16 cellular contexts compared by ENCODE assay signal in the genomic region with DNA sequence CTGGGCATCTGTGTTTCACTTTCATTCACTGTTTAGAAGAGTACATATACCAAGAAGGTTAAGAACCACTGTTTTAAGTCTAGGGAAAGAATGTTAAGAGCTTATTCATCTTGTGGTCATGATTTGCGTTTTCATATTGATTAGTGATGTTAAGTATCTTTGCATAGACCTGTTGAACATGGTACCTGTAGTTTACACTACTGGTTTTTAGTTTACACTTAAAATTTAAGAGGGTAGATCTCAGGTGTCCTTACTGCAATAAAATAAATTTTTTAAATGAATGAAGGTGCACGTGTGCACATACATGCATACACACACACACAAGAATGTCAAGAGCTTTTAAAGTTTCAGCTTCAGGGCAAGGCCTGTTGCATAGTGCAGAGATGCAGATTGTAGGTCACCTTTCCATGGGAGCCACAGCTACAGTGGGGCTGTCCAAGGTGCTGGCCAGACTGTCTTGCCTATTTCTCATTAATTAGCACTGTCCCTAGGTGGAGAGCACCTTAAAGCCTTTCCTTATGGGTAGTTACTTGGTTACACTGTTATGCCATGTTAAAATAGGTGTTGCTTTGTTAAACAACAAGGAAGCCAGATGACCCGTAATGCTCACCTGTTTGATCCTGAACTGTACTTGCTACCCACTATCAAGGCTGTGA.
DNase-seq lines count a peak whose midpoint lies in the region; ATAC-seq, FAIRE-seq and TF ChIP-seq lines count a peak whose summit lies in the region.
"Had no signal": no experiment of that assay in that cellular context is flagged by ENCODE, and none has a peak within 500 bp of the region (broad histone marks: within the 10 kb centered on the region; RNA-seq: fewer than 3 reads in every experiment).

No MANE protein-coding gene starts in this region.

- no peak for FAIRE-seq in small intestine (lab: Jason Lieb, UNC)

- H3K4me1 ChIP-seq in small intestine (ENCODE audit: control insufficient read depth in 2 of 2, insufficient read depth in 1 of 2, low read depth in 1 of 2, low read length in 1 of 2) = no peaks in the 10 kb centered on the region
- H3K4me1 ChIP-seq: parathyroid adenoma, tibial artery had no signal

- CTCF ChIA-PET in CD4-positive, alpha-beta T cell (lab: Charles Lee) = no interaction called here

- H3K4me3 ChIP-seq in epithelial cell of proximal tubule (ENCODE audit: low read depth, low read length) (no peak overlapping the region), small intestine (ENCODE audit: low read depth in 1 of 2, low read length in 2 of 2) (no peak overlapping the region)
- H3K4me3 ChIP-seq: mucosa of descending colon, tibial artery had no signal

- no peaks in the 10 kb centered on the region for H3K36me3 ChIP-seq in small intestine (ENCODE audit: control insufficient read depth in 2 of 2, insufficient read depth in 2 of 2, low read length in 2 of 2)
- H3K36me3 ChIP-seq: tibial artery had no signal

- intact Hi-C loops in CD4-positive, alpha-beta T cell (cut with DNase I, micrococcal nuclease) = no loop called here

- DNase-seq in SIG-M5 treated with dmso at 0.1 percent for 504 hours (lab: John Stamatoyannopoulos, UW; ENCODE audit: unreplicated experiment) = peak; percentile 0
- no peak for DNase-seq in SIG-M5 (lab: John Stamatoyannopoulos, UW)
- peak; percentile 14 for DNase-seq in RPMI8226
- peak; percentile 3 for DNase-seq in epithelial cell of proximal tubule (ENCODE audit: low read depth)
- peak; percentile 68 for DNase-seq in renal cortical epithelial cell (ENCODE audit: low read depth)
- no peak for DNase-seq in small intestine
- DNase-seq in NCI-H187 (lab: John Stamatoyannopoulos, UW) = no peak
- no peak for DNase-seq in CD4-positive, alpha-beta T cell
- DNase-seq: 8988T; activated CD4-positive, alpha-beta T cell treated with anti-CD3 and anti-CD28 coated beads, Interleukin-2, amount 10 ng/mL, durations not matched to agents 24 days and 14 days; mucosa of descending colon; NCI-H2107; tibial artery had no signal

- no peaks in the 10 kb centered on the region for H3K9me3 ChIP-seq in small intestine (ENCODE audit: control insufficient read depth, low read depth)
- no peaks in the 10 kb centered on the region for H3K9me3 ChIP-seq in CD4-positive, alpha-beta T cell (ENCODE audit: control insufficient read depth, low read length)
- H3K9me3 ChIP-seq: mucosa of descending colon, tibial artery had no signal

- no peak overlapping the region for H3K4me3 Mint-ChIP-seq in CD4-positive, alpha-beta T cell
- H3K4me3 Mint-ChIP-seq: activated CD4-positive, alpha-beta T cell treated with anti-CD3 and anti-CD28 coated beads, Interleukin-2, amount 10 ng/mL, durations not matched to agents 24 days and 14 days; activated T-helper 17 cell treated with anti-CD3 and anti-CD28 coated beads, Interleukin-2, amount 50 U/mL, for 72 hours; T-helper 1 cell treated with Interleukin-12 subunit alpha and Interleukin-12 subunit beta and Interleukin-4 antibody, amounts not matched to agents 30 μg/mL and 1 μg/mL, for 36 hours had no signal

- no peaks in the 10 kb centered on the region for H3K27me3 Mint-ChIP-seq in CD4-positive, alpha-beta T cell
- H3K27me3 Mint-ChIP-seq: activated CD4-positive, alpha-beta T cell treated with anti-CD3 and anti-CD28 coated beads, Interleukin-2, amount 10 ng/mL, durations not matched to agents 24 days and 14 days had no signal

- POLR2A ChIA-PET in CD4-positive, alpha-beta T cell (lab: Charles Lee) = no interaction called here

- ATAC-seq in CD4-positive, alpha-beta T cell (ENCODE audit: poor library complexity) = no peak
- ATAC-seq: activated T-helper 17 cell treated with anti-CD3 and anti-CD28 coated beads, Interleukin-2, amount 50 U/mL, for 72 hours; mucosa of descending colon had no signal

- no peak overlapping the region for H3K27ac Mint-ChIP-seq in CD4-positive, alpha-beta T cell
- H3K27ac Mint-ChIP-seq: activated CD4-positive, alpha-beta T cell treated with anti-CD3 and anti-CD28 coated beads, Interleukin-2, amount 10 ng/mL, durations not matched to agents 24 days and 14 days; activated T-helper 17 cell treated with anti-CD3 and anti-CD28 coated beads, Interleukin-2, amount 50 U/mL, for 72 hours; T-helper 1 cell treated with Interleukin-12 subunit alpha and Interleukin-12 subunit beta and Interleukin-4 antibody, amounts not matched to agents 30 μg/mL and 1 μg/mL, for 36 hours had no signal

- no peaks in the 10 kb centered on the region for H3K4me1 Mint-ChIP-seq in CD4-positive, alpha-beta T cell (ENCODE audit: low read depth)
- H3K4me1 Mint-ChIP-seq: activated CD4-positive, alpha-beta T cell treated with anti-CD3 and anti-CD28 coated beads, Interleukin-2, amount 10 ng/mL, durations not matched to agents 24 days and 14 days; activated T-helper 17 cell treated with anti-CD3 and anti-CD28 coated beads, Interleukin-2, amount 50 U/mL, for 72 hours had no signal

- TF ChIP-seq CTCF in epithelial cell of proximal tubule (conservative IDR thresholded peaks at IDR 0.05; ENCODE audit: low read depth, low read length) = no peak
- no peak for TF ChIP-seq CTCF in CD4-positive, alpha-beta T cell (IDR thresholded peaks at IDR 0.05)

- H3K9me3 Mint-ChIP-seq in CD4-positive, alpha-beta T cell = no peaks in the 10 kb centered on the region
- H3K9me3 Mint-ChIP-seq: activated CD4-positive, alpha-beta T cell treated with anti-CD3 and anti-CD28 coated beads, Interleukin-2, amount 10 ng/mL, durations not matched to agents 24 days and 14 days; activated T-helper 17 cell treated with anti-CD3 and anti-CD28 coated beads, Interleukin-2, amount 50 U/mL, for 72 hours; T-helper 1 cell treated with Interleukin-12 subunit alpha and Interleukin-12 subunit beta and Interleukin-4 antibody, amounts not matched to agents 30 μg/mL and 1 μg/mL, for 36 hours had no signal

- no peaks in the 10 kb centered on the region for H3K27me3 ChIP-seq in small intestine (ENCODE audit: control insufficient read depth in 2 of 2, insufficient read depth in 2 of 2, low read length in 2 of 2)
- H3K27me3 ChIP-seq in CD4-positive, alpha-beta T cell (ENCODE audit: control insufficient read depth, insufficient read depth, low read length) = no peaks in the 10 kb centered on the region
- H3K27me3 ChIP-seq: tibial artery had no signal

- H3K27ac ChIP-seq in small intestine (ENCODE audit: low read depth in 1 of 2, low read length in 1 of 2) = no peak overlapping the region
- H3K27ac ChIP-seq in CD4-positive, alpha-beta T cell (ENCODE audit: low read depth, low read length) = no peak overlapping the region
- H3K27ac ChIP-seq: parathyroid adenoma, tibial artery had no signal

- no peaks in the 10 kb centered on the region for H3K36me3 Mint-ChIP-seq in CD4-positive, alpha-beta T cell (ENCODE audit: low read depth)

- WGBS in small intestine, 3 donors = 23 to 53% (median 40%) methylated on average over 3 of the region's 3 CpGs

Comparison
In these comparisons a context has a peak if more than half of its experiments do, and no peak if none do; other contexts are left out.
1. DNase-seq: peak in SIG-M5 treated with dmso at 0.1 percent for 504 hours (single experiment), RPMI8226 (single experiment), epithelial cell of proximal tubule (single experiment) and renal cortical epithelial cell (single experiment); none in SIG-M5 (single experiment), small intestine (single experiment), NCI-H187 (0 of 2) and CD4-positive, alpha-beta T cell (0 of 10).